In genomic region chr5:132500244-132500930, GRCh38 we compare ENCODE assay signal across 10 cellular contexts. TPM values are rescaled to one million over a fixed set of nuclear protein-coding genes. Genes with fewer than 3 reads are reported as not detected.
DNase-seq lines count a peak whose midpoint lies in the region; ATAC-seq, FAIRE-seq and TF ChIP-seq lines count a peak whose summit lies in the region.
"Had no signal": no experiment of that assay in that cellular context is flagged by ENCODE, and none has a peak within 500 bp of the region (broad histone marks: within the 10 kb centered on the region; RNA-seq: fewer than 3 reads in every experiment).

No MANE protein-coding gene starts in this region.

- SMC1A ChIA-PET in GM12878 (lab: Charles Lee; ENCODE audit: uncharacterized antibody, unreplicated experiment): interaction anchor here (0.7 to 13.3 kb wide), 31 partner anchors 9 to 320 kb away, joined by 3 to 340 read pairs (median 4); partner anchors contain the start of genes IRF1 and SLC22A5

- no peak overlapping the region for H3K4me3 ChIP-seq in A549
- no peak overlapping the region for H3K4me3 ChIP-seq in H7 (ENCODE audit: insufficient read depth, low read depth, low read length)
- H3K4me3 ChIP-seq in GM12878: no peak overlapping the region
- no peak overlapping the region for H3K4me3 ChIP-seq in muscle layer of duodenum (ENCODE audit: low read depth in 1 of 2, low read length in 2 of 2)
- H3K4me3 ChIP-seq: thoracic aorta had no signal

- peak overlapping the region; percentile 37 to 97; a peak in 4 of 6 replicates for H3K27ac ChIP-seq in A549
- peak overlapping the region; percentile 42; the same call in 1 of the 2 replicates for H3K27ac ChIP-seq in GM12878 (ENCODE audit: control insufficient read depth, insufficient read depth)
- H3K27ac ChIP-seq in muscle layer of duodenum (ENCODE audit: low read length): peak overlapping the region; percentile 88

- BruUV-seq in GM12878 (replicated peaks; lab: Mats Ljungman, UMichigan): no TSS peak

- H3K36me3 ChIP-seq in H7 (replicated peaks; ENCODE audit: control insufficient read depth, insufficient read depth, low read length) (no peaks in the 10 kb centered on the region), GM12878 (ENCODE audit: control insufficient read depth in 2 of 2, insufficient read depth in 2 of 2, low read length in 1 of 2) (no peaks in the 10 kb centered on the region), muscle layer of duodenum (ENCODE audit: control insufficient read depth in 1 of 2, insufficient read depth in 2 of 2, low read length in 2 of 2) (no peaks in the 10 kb centered on the region)
- H3K36me3 ChIP-seq: thoracic aorta had no signal

- WGBS in A549 (ENCODE audit: missing lambda C conversion rate): 88% methylated on average over 6 of the region's 6 CpGs
- 89% methylated on average over 6 of the region's 6 CpGs for WGBS in GM12878 (ENCODE audit: insufficient coverage, insufficient replicate concordance, low lambda C conversion rate, missing lambda C conversion rate)

- in situ Hi-C loops in GM12878 (cut with MboI): loop anchor here (10.0 kb wide), 2 partner anchors 266 to 426 kb away; partner anchors contain the start of gene CSF2

- H3K9me3 ChIP-seq in A549: no peaks in the 10 kb centered on the region
- no peaks in the 10 kb centered on the region for H3K9me3 ChIP-seq in GM12878 (replicated peaks; ENCODE audit: control insufficient read depth, insufficient read depth, low read length)
- no peaks in the 10 kb centered on the region for H3K9me3 ChIP-seq in muscle layer of duodenum (ENCODE audit: control insufficient read depth in 1 of 2, low read length in 2 of 2)
- H3K9me3 ChIP-seq: thoracic aorta had no signal

- intact Hi-C loops in GM12878 (cut with micrococcal nuclease; ENCODE audit: unreplicated experiment): loop anchor here (2.0 to 5.0 kb wide), 3 partner anchors 228 to 436 kb away; no protein-coding TSS in a partner anchor

- peaks cover 2% of the 10 kb centered on the region for H3K79me2 ChIP-seq in GM12878 (ENCODE audit: control insufficient read depth, insufficient read depth, low read length)

- no peaks in the 10 kb centered on the region for H4K20me1 ChIP-seq in GM12878 (ENCODE audit: control insufficient read depth, insufficient read depth)

- TF ChIP-seq CTCF in A549 (IDR thresholded peaks at IDR 0.05): no peak
- no peak for TF ChIP-seq CTCF in GM12878 (IDR thresholded peaks at IDR 0.05 in 2 of 3, conservative IDR thresholded peaks at IDR 0.05 in 1 of 3; ENCODE audit: control insufficient read depth in 2 of 3, extremely low read depth in 1 of 3, insufficient read depth in 1 of 3, low read depth in 3 of 3, low read length in 3 of 3)

- POLR2A ChIA-PET in A549 (lab: Yijun Ruan, JAX): interaction anchor here (1.3 to 1.5 kb wide), 2 partner anchors 10 to 112 kb away, joined by 3 to 6 read pairs; partner anchors contain the start of gene IRF1
- POLR2A ChIA-PET in GM12878 (lab: Charles Lee): interaction anchor here (0.6 to 24.5 kb wide), 11 partner anchors 10 to 1743 kb away, joined by 3 to 389 read pairs (median 6); partner anchors contain the start of gene IRF1

- DNase-seq in A549 (ENCODE audit: low read depth in 1 of 2, low spot score in 1 of 2) (no peak), H7 (peak; percentile 5), GM12878 (ENCODE audit: low read depth, low spot score) (no peak), HUDEP-2 (lab: John Stamatoyannopoulos, UW; ENCODE audit: unreplicated experiment in 76 of 76) (no peak), SHP77 (lab: John Stamatoyannopoulos, UW) (no peak), cerebellum (ENCODE audit: low spot score) (no peak)

- TF ChIP-seq POLR2A in A549 (IDR thresholded peaks at IDR 0.05; ENCODE audit: low read length): no peak
- TF ChIP-seq POLR2A in GM12878 (IDR thresholded peaks at IDR 0.05; ENCODE audit: low read depth, low read length): no peak

- peak overlapping the region; percentile 28; the same call in 1 of the 2 replicates for H3K9ac ChIP-seq in GM12878 (ENCODE audit: control insufficient read depth, insufficient read depth, low read length)

- no peak for ATAC-seq in A549
- ATAC-seq in GM12878: no peak
- ATAC-seq in GM19035 (IDR thresholded peaks at IDR 0.05; ENCODE audit: unreplicated experiment): no peak

- TF ChIP-seq EP300 in A549 (IDR thresholded peaks at IDR 0.05) (no peak), GM12878 (IDR thresholded peaks at IDR 0.05; ENCODE audit: borderline replicate concordance in 1 of 2, control insufficient read depth in 1 of 2, low read depth in 2 of 2, low read length in 2 of 2) (no peak)

- H3K27me3 ChIP-seq in H7 (ENCODE audit: control insufficient read depth, insufficient read depth, low read length): no peaks in the 10 kb centered on the region
- no peaks in the 10 kb centered on the region for H3K27me3 ChIP-seq in GM12878 (replicated peaks in 1 of 2; ENCODE audit: control insufficient read depth in 2 of 2, insufficient read depth in 2 of 2, low read length in 1 of 2)
- H3K27me3 ChIP-seq in muscle layer of duodenum (ENCODE audit: low read depth, low read length): no peaks in the 10 kb centered on the region

- no peak overlapping the region for H2AFZ ChIP-seq in GM12878 (ENCODE audit: control insufficient read depth, low read depth, low read length)

- FAIRE-seq in A549 (lab: Jason Lieb, UNC) (no peak), GM12878 (lab: Jason Lieb, UNC) (no peak)
- FAIRE-seq: bronchial epithelial cell had no signal

- no peak for TF ChIP-seq RAD21 in A549 (conservative IDR thresholded peaks at IDR 0.05 in 1 of 2, IDR thresholded peaks at IDR 0.05 in 1 of 2)
- TF ChIP-seq RAD21 in GM12878 (IDR thresholded peaks at IDR 0.05; ENCODE audit: insufficient read depth, low read depth, low read length): no peak

- H3K4me2 ChIP-seq in A549 (no peak overlapping the region), GM12878 (ENCODE audit: control insufficient read depth, insufficient read depth) (peak overlapping the region; percentile 38; the same call in 1 of the 2 replicates)

- H3K4me1 ChIP-seq in A549 (peaks cover 36% of the 10 kb centered on the region), GM12878 (ENCODE audit: control insufficient read depth, insufficient read depth, low read length) (peaks cover 29% of the 10 kb centered on the region), muscle layer of duodenum (ENCODE audit: control insufficient read depth in 1 of 2, insufficient read depth in 2 of 2, low read length in 2 of 2) (peaks cover 11 to 33% of the 10 kb centered on the region in 2 donors)

- CTCF ChIA-PET in A549 (lab: Yijun Ruan, JAX): interaction anchor here (0.7 to 12.9 kb wide), 32 partner anchors 9 to 383 kb away, joined by 3 to 217 read pairs (median 6); partner anchors contain the start of genes IRF1 and SLC22A5
- CTCF ChIA-PET in GM12878 (lab: Yijun Ruan, JAX): interaction anchor here (0.6 to 13.6 kb wide), 45 partner anchors 9 to 383 kb away, joined by 3 to 481 read pairs (median 5); partner anchors contain the start of genes IRF1 and RAD50

- RAD21 ChIA-PET in GM12878 (lab: Charles Lee; ENCODE audit: unreplicated experiment): interaction anchor here (0.7 to 27.2 kb wide), 32 partner anchors 9 to 320 kb away, joined by 3 to 453 read pairs (median 8); partner anchors contain the start of genes IRF1 and SLC22A5

RNA-seq across cellular contexts. Expression of gene IRF1, which starts 9.8 kb away (rescaled TPM):
- polyA plus RNA-seq in A549 (2011; rRNA removed) (10.9 and 11.2 TPM in 2 replicates), A549 (2017; fragmentation: RNase III; extraction: RNeasy Plus Mini Kit Qiagen cat#74134 plus additional on column Dnase treatment) (13.3 to 15.5 TPM (median 15.1 TPM) in 3 replicates), GM12878 (2011; rRNA removed) (37.5 and 50.7 TPM in 2 replicates), GM12878 (2014; fragmentation: Illumina TruSeq; extraction: Trizol) (45.9 and 48.6 TPM in 2 replicates), GM12878 (2014; fragmentation: Nextera tagmentation; extraction: Ambion mirVana) (10 to 100 TPM in 1 of 2 experiments, 1 to 10 TPM in 1; 6.9 to 14.0 TPM), GM12878 (2014; rRNA removed) (55.9 and 56.1 TPM in 2 replicates), GM12878 (2016; fragmentation: Nextera tagmentation; extraction: Ambion mirVana) (10 to 100 TPM; 62.1 to 65.0 TPM)
- polyA plus RNA-seq in A549 (2012; cell fraction: cytosol; rRNA removed): 9.7 and 13.3 TPM in 2 replicates
- polyA plus RNA-seq in A549 (2012; cell fraction: nucleus; rRNA removed): 19.8 and 22.3 TPM in 2 replicates
- 27.8 and 35.9 TPM in 2 replicates for polyA minus RNA-seq in A549 (2011; rRNA and poly(A)+ RNA removed)
- total RNA-seq in H7 (2014; rRNA removed; shearing (Covaris generic)): 4.5 and 6.5 TPM in 2 replicates
- 216 and 219 TPM in 2 replicates for total RNA-seq in GM12878 (2013; cell fraction: nucleolus; rRNA removed)
- total RNA-seq in GM12878 (2014; rRNA removed) (29.9 and 30.5 TPM in 2 replicates), GM12878 (2014; rRNA removed; fragmentation: Illumina TruSeq; extraction: Trizol) (41.9 and 45.3 TPM in 2 replicates), GM12878 (2021) (68.0 and 74.1 TPM in 2 replicates), cerebellum (2.4 TPM)
- polyA plus RNA-seq in GM12878 (2011; ENCODE audit: low read depth): 19.0 TPM
- 60.7 and 77.3 TPM in 2 replicates for polyA plus RNA-seq in GM12878 (2011; cell fraction: cytosol; rRNA removed)
- polyA plus RNA-seq in GM12878 (2011; cell fraction: nucleus; rRNA removed): 156 and 160 TPM in 2 replicates
- 32.8 and 47.6 TPM in 2 replicates for polyA plus RNA-seq in GM12878 (2012)
- polyA minus RNA-seq in GM12878 (2011; rRNA and poly(A)+ RNA removed): 171 and 202 TPM in 2 replicates
- polyA minus RNA-seq in GM12878 (2011; cell fraction: cytosol; rRNA and poly(A)+ RNA removed): 47.0 and 51.0 TPM in 2 replicates
- polyA minus RNA-seq in GM12878 (2011; cell fraction: nucleus; rRNA and poly(A)+ RNA removed): 234 and 331 TPM in 2 replicates

RNA-seq across cellular contexts. Expression of gene IL5, which starts 42.9 kb away (rescaled TPM):
- polyA plus RNA-seq in A549 (2011; rRNA removed) (not detected in 2 replicates), A549 (2017; fragmentation: RNase III; extraction: RNeasy Plus Mini Kit Qiagen cat#74134 plus additional on column Dnase treatment) (not detected in 3 replicates), GM12878 (2011; rRNA removed) (not detected in 2 replicates), GM12878 (2014; fragmentation: Illumina TruSeq; extraction: Trizol) (not detected in 2 replicates), GM12878 (2014; fragmentation: Nextera tagmentation; extraction: Ambion mirVana) (not detected), GM12878 (2014; rRNA removed) (not detected in 2 replicates), GM12878 (2016; fragmentation: Nextera tagmentation; extraction: Ambion mirVana) (not detected)
- polyA plus RNA-seq in A549 (2012; cell fraction: cytosol; rRNA removed): not detected in 2 replicates
- not detected in 2 replicates for polyA plus RNA-seq in A549 (2012; cell fraction: nucleus; rRNA removed)
- not detected in 2 replicates for polyA minus RNA-seq in A549 (2011; rRNA and poly(A)+ RNA removed)
- total RNA-seq in H7 (2014; rRNA removed; shearing (Covaris generic)): not detected in 2 replicates
- not detected in 2 replicates for total RNA-seq in GM12878 (2013; cell fraction: nucleolus; rRNA removed)
- total RNA-seq in GM12878 (2014; rRNA removed) (not detected in 2 replicates), GM12878 (2014; rRNA removed; fragmentation: Illumina TruSeq; extraction: Trizol) (not detected in 2 replicates), GM12878 (2021) (not detected in 2 replicates), cerebellum (not detected)
- not detected for polyA plus RNA-seq in GM12878 (2011; ENCODE audit: low read depth)
- not detected in 2 replicates for polyA plus RNA-seq in GM12878 (2011; cell fraction: cytosol; rRNA removed)
- polyA plus RNA-seq in GM12878 (2011; cell fraction: nucleus; rRNA removed): not detected in 2 replicates
- polyA plus RNA-seq in GM12878 (2012): not detected in 2 replicates
- not detected in 2 replicates for polyA minus RNA-seq in GM12878 (2011; rRNA and poly(A)+ RNA removed)
- polyA minus RNA-seq in GM12878 (2011; cell fraction: cytosol; rRNA and poly(A)+ RNA removed): not detected in 2 replicates
- polyA minus RNA-seq in GM12878 (2011; cell fraction: nucleus; rRNA and poly(A)+ RNA removed): not detected in 2 replicates
- total RNA-seq: bronchial epithelial cell, thoracic aorta had no signal

RNA-seq across cellular contexts. Expression of gene RAD50, which starts 56.4 kb away (rescaled TPM):
- polyA plus RNA-seq in A549 (2011; rRNA removed) (51.6 and 81.5 TPM in 2 replicates), A549 (2017; fragmentation: RNase III; extraction: RNeasy Plus Mini Kit Qiagen cat#74134 plus additional on column Dnase treatment) (39.6 to 48.2 TPM (median 41.6 TPM) in 3 replicates), GM12878 (2011; rRNA removed) (47.2 and 67.3 TPM in 2 replicates), GM12878 (2014; fragmentation: Illumina TruSeq; extraction: Trizol) (46.8 and 52.9 TPM in 2 replicates), GM12878 (2014; fragmentation: Nextera tagmentation; extraction: Ambion mirVana) (10 to 100 TPM; 12.8 to 19.5 TPM), GM12878 (2014; rRNA removed) (20.9 and 23.7 TPM in 2 replicates), GM12878 (2016; fragmentation: Nextera tagmentation; extraction: Ambion mirVana) (10 to 100 TPM; 67.6 to 68.6 TPM)
- polyA plus RNA-seq in A549 (2012; cell fraction: cytosol; rRNA removed): 11.8 and 15.2 TPM in 2 replicates
- polyA plus RNA-seq in A549 (2012; cell fraction: nucleus; rRNA removed): 10.5 and 17.1 TPM in 2 replicates
- polyA minus RNA-seq in A549 (2011; rRNA and poly(A)+ RNA removed): 50.3 and 61.0 TPM in 2 replicates
- total RNA-seq in H7 (2014; rRNA removed; shearing (Covaris generic)): 11.4 and 19.5 TPM in 2 replicates
- total RNA-seq in GM12878 (2013; cell fraction: nucleolus; rRNA removed): 160 and 163 TPM in 2 replicates
- total RNA-seq in GM12878 (2014; rRNA removed) (23.6 and 29.2 TPM in 2 replicates), GM12878 (2014; rRNA removed; fragmentation: Illumina TruSeq; extraction: Trizol) (55.2 and 59.2 TPM in 2 replicates), GM12878 (2021) (43.7 and 48.6 TPM in 2 replicates), cerebellum (29.8 TPM)
- 14.0 TPM for polyA plus RNA-seq in GM12878 (2011; ENCODE audit: low read depth)
- 18.8 and 19.0 TPM in 2 replicates for polyA plus RNA-seq in GM12878 (2011; cell fraction: cytosol; rRNA removed)
- polyA plus RNA-seq in GM12878 (2011; cell fraction: nucleus; rRNA removed): 54.6 and 55.7 TPM in 2 replicates
- polyA plus RNA-seq in GM12878 (2012): 22.5 and 30.2 TPM in 2 replicates
- polyA minus RNA-seq in GM12878 (2011; rRNA and poly(A)+ RNA removed): 74.8 and 97.4 TPM in 2 replicates
- 24.1 and 25.9 TPM in 2 replicates for polyA minus RNA-seq in GM12878 (2011; cell fraction: cytosol; rRNA and poly(A)+ RNA removed)
- 47.8 and 79.4 TPM in 2 replicates for polyA minus RNA-seq in GM12878 (2011; cell fraction: nucleus; rRNA and poly(A)+ RNA removed)
